Comparison of ENCODE assay signal across 1 cellular context in genomic region chr3:168407381-168407780, GRCh38.
TF ChIP-seq lines count a peak whose summit lies in the region.

No MANE protein-coding gene starts in this region.

TF ChIP-seq in H1, 55 proteins besides CTCF, POLR2A, EP300 and RAD21 (continued from another document):
- peak; percentile 78 for TF ChIP-seq TEAD4 (IDR thresholded peaks at IDR 0.05; ENCODE audit: low read depth, low read length)
- no peak for TF ChIP-seq SIRT6 (IDR thresholded peaks at IDR 0.05; ENCODE audit: low read length)
